ENCODE assay signal across 1 cellular context in the genomic region with DNA sequence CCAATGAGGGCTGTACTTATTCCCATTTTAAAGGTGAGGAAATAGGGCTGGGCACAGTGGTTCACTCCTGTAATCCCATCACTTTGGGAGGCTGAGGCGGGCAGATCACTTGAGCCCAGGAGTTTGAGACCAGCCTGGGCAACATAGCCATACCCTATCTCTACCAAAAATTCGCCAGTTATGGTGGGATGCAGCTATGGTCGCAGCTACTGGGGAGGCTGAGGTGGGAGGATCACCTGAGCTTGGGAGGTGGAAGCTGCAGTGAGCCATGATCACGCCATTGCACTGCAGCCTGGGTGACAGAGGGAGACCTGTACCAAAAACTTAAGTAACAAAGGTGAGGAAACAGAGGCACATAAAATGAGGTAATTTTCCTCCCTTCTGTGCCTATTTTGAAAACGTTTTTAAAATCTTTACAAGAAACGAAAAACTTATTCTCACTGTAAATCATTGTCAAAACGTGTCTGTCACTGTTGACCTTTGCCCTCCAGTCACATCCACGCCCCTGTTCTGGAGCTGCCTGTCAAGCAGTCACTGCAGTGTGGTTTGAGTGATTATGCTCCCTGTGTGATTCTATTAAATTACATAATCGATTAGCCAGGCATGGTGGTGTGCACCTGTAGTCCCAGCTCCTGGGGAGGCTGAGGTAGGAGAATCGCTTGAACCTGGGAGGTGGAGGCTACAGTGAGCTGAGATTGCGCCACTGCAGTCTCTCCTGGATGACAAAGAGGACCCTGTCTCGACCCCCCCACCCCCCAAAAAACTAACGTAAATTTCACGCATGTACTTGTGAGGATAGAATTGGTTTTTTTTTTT.
TF ChIP-seq lines count a peak whose summit lies in the region.

No MANE protein-coding gene starts in this region.

TF ChIP-seq in H1, 55 proteins besides CTCF, POLR2A, EP300 and RAD21:
- peak; percentile 38 for TF ChIP-seq POLR2AphosphoS5 (IDR thresholded peaks at IDR 0.05; ENCODE audit: low read depth, low read length)
- no peak for TF ChIP-seq YY1 (IDR thresholded peaks at IDR 0.05; ENCODE audit: low read depth, low read length)
